ENCODE assay signal across 1 cellular context in the genomic region with DNA sequence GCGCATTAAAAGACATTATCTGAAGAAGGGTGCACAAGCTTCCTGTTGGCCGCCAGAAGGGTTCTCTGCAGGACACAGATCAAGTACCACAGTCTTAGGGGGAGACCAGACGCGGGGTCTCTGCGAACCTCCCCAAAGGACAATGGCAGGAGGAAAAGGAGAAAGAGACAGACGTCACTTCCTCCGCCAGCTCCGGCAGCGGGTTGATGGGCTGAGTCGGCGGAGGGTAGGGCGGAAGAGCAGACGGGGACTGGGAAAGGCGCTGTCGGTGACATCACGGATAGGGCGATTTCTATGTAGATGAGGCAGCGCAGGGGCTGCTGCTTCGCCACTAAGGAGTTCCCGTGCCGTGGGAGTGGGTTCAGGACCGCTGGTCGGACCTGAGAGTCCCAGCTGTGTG.
TF ChIP-seq lines count a peak whose summit lies in the region.

No MANE protein-coding gene starts in this region.

TF ChIP-seq in GM12878, 131 proteins besides CTCF, POLR2A, EP300 and RAD21 (continued from another document):
- TF ChIP-seq, protein P1, sequence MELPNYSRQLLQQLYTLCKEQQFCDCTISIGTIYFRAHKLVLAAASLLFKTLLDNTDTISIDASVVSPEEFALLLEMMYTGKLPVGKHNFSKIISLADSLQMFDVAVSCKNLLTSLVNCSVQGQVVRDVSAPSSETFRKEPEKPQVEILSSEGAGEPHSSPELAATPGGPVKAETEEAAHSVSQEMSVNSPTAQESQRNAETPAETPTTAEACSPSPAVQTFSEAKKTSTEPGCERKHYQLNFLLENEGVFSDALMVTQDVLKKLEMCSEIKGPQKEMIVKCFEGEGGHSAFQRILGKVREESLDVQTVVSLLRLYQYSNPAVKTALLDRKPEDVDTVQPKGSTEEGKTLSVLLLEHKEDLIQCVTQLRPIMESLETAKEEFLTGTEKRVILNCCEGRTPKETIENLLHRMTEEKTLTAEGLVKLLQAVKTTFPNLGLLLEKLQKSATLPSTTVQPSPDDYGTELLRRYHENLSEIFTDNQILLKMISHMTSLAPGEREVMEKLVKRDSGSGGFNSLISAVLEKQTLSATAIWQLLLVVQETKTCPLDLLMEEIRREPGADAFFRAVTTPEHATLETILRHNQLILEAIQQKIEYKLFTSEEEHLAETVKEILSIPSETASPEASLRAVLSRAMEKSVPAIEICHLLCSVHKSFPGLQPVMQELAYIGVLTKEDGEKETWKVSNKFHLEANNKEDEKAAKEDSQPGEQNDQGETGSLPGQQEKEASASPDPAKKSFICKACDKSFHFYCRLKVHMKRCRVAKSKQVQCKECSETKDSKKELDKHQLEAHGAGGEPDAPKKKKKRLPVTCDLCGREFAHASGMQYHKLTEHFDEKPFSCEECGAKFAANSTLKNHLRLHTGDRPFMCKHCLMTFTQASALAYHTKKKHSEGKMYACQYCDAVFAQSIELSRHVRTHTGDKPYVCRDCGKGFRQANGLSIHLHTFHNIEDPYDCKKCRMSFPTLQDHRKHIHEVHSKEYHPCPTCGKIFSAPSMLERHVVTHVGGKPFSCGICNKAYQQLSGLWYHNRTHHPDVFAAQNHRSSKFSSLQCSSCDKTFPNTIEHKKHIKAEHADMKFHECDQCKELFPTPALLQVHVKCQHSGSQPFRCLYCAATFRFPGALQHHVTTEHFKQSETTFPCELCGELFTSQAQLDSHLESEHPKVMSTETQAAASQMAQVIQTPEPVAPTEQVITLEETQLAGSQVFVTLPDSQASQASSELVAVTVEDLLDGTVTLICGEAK (IDR thresholded peaks at IDR 0.05; ENCODE audit: borderline replicate concordance): peak; percentile 71
- TF ChIP-seq GABPA (IDR thresholded peaks at IDR 0.05; ENCODE audit: low read depth): peak; percentile 36; the same call in 1 of the 2 replicates
- TF ChIP-seq CREB1 (IDR thresholded peaks at IDR 0.05; ENCODE audit: low read depth): peak; percentile 40; the same call in 1 of the 2 replicates
